Comparison of ENCODE assay signal across 10 cellular contexts in the genomic region with DNA sequence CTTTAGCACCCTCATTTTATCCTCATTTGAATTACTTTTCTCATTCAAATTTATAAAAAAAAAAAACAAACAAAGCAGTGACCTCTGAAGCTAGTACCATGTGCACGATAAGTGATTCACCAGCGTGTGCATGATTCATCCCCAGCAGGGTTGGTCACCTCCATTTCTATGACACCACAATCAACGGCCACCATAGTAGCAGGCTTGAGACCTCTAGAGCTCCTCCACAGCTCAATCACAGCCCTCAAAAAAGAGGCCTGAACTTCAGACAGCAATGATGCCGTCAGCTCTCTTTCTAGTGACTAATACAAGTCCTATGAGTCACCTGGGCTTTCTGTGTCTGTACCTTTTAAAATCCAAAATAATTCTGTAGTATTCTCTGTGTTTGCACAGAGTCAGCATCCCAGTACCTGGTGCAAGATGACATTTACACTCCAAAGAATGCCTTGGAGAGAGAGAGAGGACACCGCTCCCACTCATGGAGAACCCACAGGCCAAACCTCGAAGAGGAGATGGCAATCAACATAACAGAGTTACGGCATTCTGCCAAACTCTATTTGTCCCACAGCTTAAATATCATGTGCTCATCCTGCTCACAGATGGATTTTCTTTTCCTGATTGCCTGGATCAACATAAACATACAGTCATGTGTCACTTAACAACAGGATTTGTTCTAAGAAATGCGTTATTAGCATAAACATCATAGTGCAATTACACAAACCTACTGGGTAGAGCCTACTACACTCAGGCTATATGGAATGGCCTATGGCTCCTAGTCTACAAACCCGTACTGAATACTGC. TPM values are rescaled to one million over a fixed set of nuclear protein-coding genes. Genes with fewer than 3 reads are reported as not detected.
A peak's percentile ranks its signal among the peaks of the same experiment; 100 is the strongest.
DNase-seq lines count a peak whose midpoint lies in the region; ATAC-seq and TF ChIP-seq lines count a peak whose summit lies in the region.
"Had no signal": no experiment of that assay in that cellular context is flagged by ENCODE, and none has a peak within 500 bp of the region (broad histone marks: within the 10 kb centered on the region; RNA-seq: fewer than 3 reads in every experiment).

No MANE protein-coding gene starts in this region.

- ATAC-seq in GM21390 (IDR thresholded peaks at IDR 0.05; ENCODE audit: unreplicated experiment), result peak; percentile 67
- no peak for ATAC-seq in GM19467 (IDR thresholded peaks at IDR 0.05; ENCODE audit: unreplicated experiment)
- ATAC-seq in HG03025 (IDR thresholded peaks at IDR 0.05; ENCODE audit: low FRiP score, unreplicated experiment), result no peak
- ATAC-seq: WTC11 had no signal

- TF ChIP-seq CTCF in fibroblast of mammary gland (conservative IDR thresholded peaks at IDR 0.05; ENCODE audit: control insufficient read depth, insufficient read depth, low read depth, low read length), result no peak

- in situ Hi-C loops in G401 (cut with HindIII; ENCODE audit: low sequenced_read_pairs), result no loop called here

- DNase-seq in AG08395 (ENCODE audit: low spot score) (peak; percentile 8), HK-2 (ENCODE audit: unreplicated experiment) (peak; percentile 23), fibroblast of mammary gland (ENCODE audit: low read depth) (peak; percentile 67), G401 (ENCODE audit: low spot score) (no peak), iPS-NIHi11 (ENCODE audit: low spot score) (no peak)

- no peak overlapping the region for H3K4me3 ChIP-seq in fibroblast of mammary gland (ENCODE audit: control insufficient read depth, low read depth, low read length)
- H3K4me3 ChIP-seq: esophagus muscularis mucosa had no signal

RNA-seq across cellular contexts. Expression of gene L3MBTL4, which starts 58.7 kb away (rescaled TPM):
- total RNA-seq in G401 (2014; rRNA removed; shearing (Covaris generic)), result not detected in 2 replicates

Comparison
In these comparisons a context has a peak if more than half of its experiments do, and no peak if none do; other contexts are left out.
1. DNase-seq: peak in AG08395 (single experiment), HK-2 (single experiment) and fibroblast of mammary gland (single experiment); none in G401 (single experiment) and iPS-NIHi11 (single experiment).